In the genomic region with DNA sequence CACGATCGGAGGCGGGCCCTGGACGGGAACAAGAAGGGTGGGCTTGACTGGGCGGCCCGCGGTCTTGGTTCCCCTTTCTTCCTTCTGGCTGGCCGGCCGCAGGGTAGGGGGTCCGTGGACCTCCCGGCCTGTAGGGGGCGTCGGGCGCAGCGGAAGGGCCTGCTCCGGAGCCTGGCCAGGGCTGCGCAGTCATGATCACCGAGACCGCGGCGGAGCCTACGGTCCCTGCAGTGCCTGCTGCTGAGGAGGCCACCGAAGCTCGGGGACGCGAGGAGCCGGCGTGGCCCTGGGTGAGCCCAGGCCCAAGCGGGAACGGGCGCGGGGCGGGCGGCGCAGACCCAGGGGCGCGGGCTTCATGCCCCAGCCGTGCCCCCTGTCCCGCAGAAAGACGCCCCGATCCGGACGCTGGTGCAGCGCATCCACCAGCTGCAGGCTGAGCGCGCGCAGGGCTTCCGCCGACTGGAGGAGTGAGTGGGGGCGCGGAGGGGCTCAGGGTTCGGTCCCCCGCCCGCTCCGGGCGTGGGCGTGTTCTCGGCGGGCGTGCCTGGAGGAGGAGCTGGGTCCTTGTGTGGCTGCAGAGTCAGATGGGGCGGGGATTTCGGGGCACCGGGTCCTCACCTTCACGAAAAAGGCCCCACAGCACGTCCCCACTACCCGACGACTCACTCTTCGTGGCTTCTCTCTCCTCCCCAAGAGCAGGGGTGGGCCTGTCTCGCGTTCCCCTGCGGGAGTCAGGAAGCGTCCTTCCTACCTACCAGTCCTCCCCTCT, we compare ENCODE assay signal across 1 cellular context.
TF ChIP-seq lines count a peak whose summit lies in the region.

A gene (plus strand): TSS at position 188 of the 769 bp plus-strand sequence. CDS start 4 bp downstream, at position 192.

TF ChIP-seq in HepG2, 621 proteins besides CTCF, POLR2A, EP300 and RAD21 (continued from another document and continues in another):
- TF ChIP-seq, protein P1, sequence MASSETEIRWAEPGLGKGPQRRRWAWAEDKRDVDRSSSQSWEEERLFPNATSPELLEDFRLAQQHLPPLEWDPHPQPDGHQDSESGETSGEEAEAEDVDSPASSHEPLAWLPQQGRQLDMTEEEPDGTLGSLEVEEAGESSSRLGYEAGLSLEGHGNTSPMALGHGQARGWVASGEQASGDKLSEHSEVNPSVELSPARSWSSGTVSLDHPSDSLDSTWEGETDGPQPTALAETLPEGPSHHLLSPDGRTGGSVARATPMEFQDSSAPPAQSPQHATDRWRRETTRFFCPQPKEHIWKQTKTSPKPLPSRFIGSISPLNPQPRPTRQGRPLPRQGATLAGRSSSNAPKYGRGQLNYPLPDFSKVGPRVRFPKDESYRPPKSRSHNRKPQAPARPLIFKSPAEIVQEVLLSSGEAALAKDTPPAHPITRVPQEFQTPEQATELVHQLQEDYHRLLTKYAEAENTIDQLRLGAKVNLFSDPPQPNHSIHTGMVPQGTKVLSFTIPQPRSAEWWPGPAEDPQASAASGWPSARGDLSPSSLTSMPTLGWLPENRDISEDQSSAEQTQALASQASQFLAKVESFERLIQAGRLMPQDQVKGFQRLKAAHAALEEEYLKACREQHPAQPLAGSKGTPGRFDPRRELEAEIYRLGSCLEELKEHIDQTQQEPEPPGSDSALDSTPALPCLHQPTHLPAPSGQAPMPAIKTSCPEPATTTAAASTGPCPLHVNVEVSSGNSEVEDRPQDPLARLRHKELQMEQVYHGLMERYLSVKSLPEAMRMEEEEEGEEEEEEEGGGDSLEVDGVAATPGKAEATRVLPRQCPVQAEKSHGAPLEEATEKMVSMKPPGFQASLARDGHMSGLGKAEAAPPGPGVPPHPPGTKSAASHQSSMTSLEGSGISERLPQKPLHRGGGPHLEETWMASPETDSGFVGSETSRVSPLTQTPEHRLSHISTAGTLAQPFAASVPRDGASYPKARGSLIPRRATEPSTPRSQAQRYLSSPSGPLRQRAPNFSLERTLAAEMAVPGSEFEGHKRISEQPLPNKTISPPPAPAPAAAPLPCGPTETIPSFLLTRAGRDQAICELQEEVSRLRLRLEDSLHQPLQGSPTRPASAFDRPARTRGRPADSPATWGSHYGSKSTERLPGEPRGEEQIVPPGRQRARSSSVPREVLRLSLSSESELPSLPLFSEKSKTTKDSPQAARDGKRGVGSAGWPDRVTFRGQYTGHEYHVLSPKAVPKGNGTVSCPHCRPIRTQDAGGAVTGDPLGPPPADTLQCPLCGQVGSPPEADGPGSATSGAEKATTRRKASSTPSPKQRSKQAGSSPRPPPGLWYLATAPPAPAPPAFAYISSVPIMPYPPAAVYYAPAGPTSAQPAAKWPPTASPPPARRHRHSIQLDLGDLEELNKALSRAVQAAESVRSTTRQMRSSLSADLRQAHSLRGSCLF (CRISPR knock-in tag; IDR thresholded peaks at IDR 0.05; ENCODE audit: borderline replicate concordance): no peak
- TF ChIP-seq ISX (CRISPR knock-in tag; conservative IDR thresholded peaks at IDR 0.05) (no peak), NFIC (IDR thresholded peaks at IDR 0.05; ENCODE audit: low read length) (no peak), KDM5A (IDR thresholded peaks at IDR 0.05; ENCODE audit: borderline replicate concordance, low read length) (peak; percentile 50; the same call in 1 of the 2 replicates), ZNF883 (CRISPR knock-in tag; IDR thresholded peaks at IDR 0.05; ENCODE audit: not compliant biosample characterization) (peak; percentile 14), MED8 (CRISPR knock-in tag; IDR thresholded peaks at IDR 0.05; ENCODE audit: insufficient replicate concordance) (peak; percentile 64), TMF1 (CRISPR knock-in tag; IDR thresholded peaks at IDR 0.05; ENCODE audit: low read depth) (peak; percentile 52), HOXD1 (CRISPR knock-in tag; IDR thresholded peaks at IDR 0.05) (peak; percentile 68), NKX3-1 (CRISPR knock-in tag; IDR thresholded peaks at IDR 0.05) (peak; percentile 53; the same call in 1 of the 2 replicates), ZNF30 (CRISPR knock-in tag; IDR thresholded peaks at IDR 0.05) (no peak), PAF1 (CRISPR knock-in tag; IDR thresholded peaks at IDR 0.05) (no peak), ZFP37 (CRISPR knock-in tag; IDR thresholded peaks at IDR 0.05; ENCODE audit: borderline replicate concordance) (no peak; the same call in 1 of the 2 replicates), ATF1 (CRISPR knock-in tag; IDR thresholded peaks at IDR 0.05) (no peak), KDM5B (CRISPR knock-in tag; IDR thresholded peaks at IDR 0.05; ENCODE audit: borderline replicate concordance) (no peak), ZNF367 (CRISPR knock-in tag; IDR thresholded peaks at IDR 0.05; ENCODE audit: borderline replicate concordance) (no peak), JARID2 (CRISPR knock-in tag; IDR thresholded peaks at IDR 0.05; ENCODE audit: insufficient replicate concordance) (no peak), HOXA3 (CRISPR knock-in tag; IDR thresholded peaks at IDR 0.05) (peak; percentile 88), ZNF263 (CRISPR knock-in tag; IDR thresholded peaks at IDR 0.05) (no peak; the same call in 1 of the 2 replicates), TBP (CRISPR knock-in tag; IDR thresholded peaks at IDR 0.05) (no peak), ZNF614 (CRISPR knock-in tag; IDR thresholded peaks at IDR 0.05; ENCODE audit: borderline replicate concordance) (peak; percentile 84; the same call in 1 of the 2 replicates), ISL2 (CRISPR knock-in tag; IDR thresholded peaks at IDR 0.05) (peak; percentile 30)
- TF ChIP-seq, protein P2, sequence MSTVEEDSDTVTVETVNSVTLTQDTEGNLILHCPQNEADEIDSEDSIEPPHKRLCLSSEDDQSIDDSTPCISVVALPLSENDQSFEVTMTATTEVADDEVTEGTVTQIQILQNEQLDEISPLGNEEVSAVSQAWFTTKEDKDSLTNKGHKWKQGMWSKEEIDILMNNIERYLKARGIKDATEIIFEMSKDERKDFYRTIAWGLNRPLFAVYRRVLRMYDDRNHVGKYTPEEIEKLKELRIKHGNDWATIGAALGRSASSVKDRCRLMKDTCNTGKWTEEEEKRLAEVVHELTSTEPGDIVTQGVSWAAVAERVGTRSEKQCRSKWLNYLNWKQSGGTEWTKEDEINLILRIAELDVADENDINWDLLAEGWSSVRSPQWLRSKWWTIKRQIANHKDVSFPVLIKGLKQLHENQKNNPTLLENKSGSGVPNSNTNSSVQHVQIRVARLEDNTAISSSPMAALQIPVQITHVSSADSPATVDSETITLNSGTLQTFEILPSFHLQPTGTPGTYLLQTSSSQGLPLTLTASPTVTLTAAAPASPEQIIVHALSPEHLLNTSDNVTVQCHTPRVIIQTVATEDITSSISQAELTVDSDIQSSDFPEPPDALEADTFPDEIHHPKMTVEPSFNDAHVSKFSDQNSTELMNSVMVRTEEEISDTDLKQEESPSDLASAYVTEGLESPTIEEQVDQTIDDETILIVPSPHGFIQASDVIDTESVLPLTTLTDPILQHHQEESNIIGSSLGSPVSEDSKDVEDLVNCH (CRISPR knock-in tag; IDR thresholded peaks at IDR 0.05): 0 out of 2 replicates have a peak, but pooled peaks have one; percentile 25
- TF ChIP-seq, protein P3, sequence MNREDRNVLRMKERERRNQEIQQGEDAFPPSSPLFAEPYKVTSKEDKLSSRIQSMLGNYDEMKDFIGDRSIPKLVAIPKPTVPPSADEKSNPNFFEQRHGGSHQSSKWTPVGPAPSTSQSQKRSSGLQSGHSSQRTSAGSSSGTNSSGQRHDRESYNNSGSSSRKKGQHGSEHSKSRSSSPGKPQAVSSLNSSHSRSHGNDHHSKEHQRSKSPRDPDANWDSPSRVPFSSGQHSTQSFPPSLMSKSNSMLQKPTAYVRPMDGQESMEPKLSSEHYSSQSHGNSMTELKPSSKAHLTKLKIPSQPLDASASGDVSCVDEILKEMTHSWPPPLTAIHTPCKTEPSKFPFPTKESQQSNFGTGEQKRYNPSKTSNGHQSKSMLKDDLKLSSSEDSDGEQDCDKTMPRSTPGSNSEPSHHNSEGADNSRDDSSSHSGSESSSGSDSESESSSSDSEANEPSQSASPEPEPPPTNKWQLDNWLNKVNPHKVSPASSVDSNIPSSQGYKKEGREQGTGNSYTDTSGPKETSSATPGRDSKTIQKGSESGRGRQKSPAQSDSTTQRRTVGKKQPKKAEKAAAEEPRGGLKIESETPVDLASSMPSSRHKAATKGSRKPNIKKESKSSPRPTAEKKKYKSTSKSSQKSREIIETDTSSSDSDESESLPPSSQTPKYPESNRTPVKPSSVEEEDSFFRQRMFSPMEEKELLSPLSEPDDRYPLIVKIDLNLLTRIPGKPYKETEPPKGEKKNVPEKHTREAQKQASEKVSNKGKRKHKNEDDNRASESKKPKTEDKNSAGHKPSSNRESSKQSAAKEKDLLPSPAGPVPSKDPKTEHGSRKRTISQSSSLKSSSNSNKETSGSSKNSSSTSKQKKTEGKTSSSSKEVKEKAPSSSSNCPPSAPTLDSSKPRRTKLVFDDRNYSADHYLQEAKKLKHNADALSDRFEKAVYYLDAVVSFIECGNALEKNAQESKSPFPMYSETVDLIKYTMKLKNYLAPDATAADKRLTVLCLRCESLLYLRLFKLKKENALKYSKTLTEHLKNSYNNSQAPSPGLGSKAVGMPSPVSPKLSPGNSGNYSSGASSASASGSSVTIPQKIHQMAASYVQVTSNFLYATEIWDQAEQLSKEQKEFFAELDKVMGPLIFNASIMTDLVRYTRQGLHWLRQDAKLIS (CRISPR knock-in tag; IDR thresholded peaks at IDR 0.05): 0 out of 2 replicates have a peak, but pooled peaks have one; percentile 74
- TF ChIP-seq, protein P4, sequence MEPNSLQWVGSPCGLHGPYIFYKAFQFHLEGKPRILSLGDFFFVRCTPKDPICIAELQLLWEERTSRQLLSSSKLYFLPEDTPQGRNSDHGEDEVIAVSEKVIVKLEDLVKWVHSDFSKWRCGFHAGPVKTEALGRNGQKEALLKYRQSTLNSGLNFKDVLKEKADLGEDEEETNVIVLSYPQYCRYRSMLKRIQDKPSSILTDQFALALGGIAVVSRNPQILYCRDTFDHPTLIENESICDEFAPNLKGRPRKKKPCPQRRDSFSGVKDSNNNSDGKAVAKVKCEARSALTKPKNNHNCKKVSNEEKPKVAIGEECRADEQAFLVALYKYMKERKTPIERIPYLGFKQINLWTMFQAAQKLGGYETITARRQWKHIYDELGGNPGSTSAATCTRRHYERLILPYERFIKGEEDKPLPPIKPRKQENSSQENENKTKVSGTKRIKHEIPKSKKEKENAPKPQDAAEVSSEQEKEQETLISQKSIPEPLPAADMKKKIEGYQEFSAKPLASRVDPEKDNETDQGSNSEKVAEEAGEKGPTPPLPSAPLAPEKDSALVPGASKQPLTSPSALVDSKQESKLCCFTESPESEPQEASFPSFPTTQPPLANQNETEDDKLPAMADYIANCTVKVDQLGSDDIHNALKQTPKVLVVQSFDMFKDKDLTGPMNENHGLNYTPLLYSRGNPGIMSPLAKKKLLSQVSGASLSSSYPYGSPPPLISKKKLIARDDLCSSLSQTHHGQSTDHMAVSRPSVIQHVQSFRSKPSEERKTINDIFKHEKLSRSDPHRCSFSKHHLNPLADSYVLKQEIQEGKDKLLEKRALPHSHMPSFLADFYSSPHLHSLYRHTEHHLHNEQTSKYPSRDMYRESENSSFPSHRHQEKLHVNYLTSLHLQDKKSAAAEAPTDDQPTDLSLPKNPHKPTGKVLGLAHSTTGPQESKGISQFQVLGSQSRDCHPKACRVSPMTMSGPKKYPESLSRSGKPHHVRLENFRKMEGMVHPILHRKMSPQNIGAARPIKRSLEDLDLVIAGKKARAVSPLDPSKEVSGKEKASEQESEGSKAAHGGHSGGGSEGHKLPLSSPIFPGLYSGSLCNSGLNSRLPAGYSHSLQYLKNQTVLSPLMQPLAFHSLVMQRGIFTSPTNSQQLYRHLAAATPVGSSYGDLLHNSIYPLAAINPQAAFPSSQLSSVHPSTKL (CRISPR knock-in tag; IDR thresholded peaks at IDR 0.05): peak; percentile 69
- TF ChIP-seq, protein P5, sequence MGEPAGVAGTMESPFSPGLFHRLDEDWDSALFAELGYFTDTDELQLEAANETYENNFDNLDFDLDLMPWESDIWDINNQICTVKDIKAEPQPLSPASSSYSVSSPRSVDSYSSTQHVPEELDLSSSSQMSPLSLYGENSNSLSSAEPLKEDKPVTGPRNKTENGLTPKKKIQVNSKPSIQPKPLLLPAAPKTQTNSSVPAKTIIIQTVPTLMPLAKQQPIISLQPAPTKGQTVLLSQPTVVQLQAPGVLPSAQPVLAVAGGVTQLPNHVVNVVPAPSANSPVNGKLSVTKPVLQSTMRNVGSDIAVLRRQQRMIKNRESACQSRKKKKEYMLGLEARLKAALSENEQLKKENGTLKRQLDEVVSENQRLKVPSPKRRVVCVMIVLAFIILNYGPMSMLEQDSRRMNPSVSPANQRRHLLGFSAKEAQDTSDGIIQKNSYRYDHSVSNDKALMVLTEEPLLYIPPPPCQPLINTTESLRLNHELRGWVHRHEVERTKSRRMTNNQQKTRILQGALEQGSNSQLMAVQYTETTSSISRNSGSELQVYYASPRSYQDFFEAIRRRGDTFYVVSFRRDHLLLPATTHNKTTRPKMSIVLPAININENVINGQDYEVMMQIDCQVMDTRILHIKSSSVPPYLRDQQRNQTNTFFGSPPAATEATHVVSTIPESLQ (CRISPR knock-in tag; conservative IDR thresholded peaks at IDR 0.05): no peak
- TF ChIP-seq, protein P6, sequence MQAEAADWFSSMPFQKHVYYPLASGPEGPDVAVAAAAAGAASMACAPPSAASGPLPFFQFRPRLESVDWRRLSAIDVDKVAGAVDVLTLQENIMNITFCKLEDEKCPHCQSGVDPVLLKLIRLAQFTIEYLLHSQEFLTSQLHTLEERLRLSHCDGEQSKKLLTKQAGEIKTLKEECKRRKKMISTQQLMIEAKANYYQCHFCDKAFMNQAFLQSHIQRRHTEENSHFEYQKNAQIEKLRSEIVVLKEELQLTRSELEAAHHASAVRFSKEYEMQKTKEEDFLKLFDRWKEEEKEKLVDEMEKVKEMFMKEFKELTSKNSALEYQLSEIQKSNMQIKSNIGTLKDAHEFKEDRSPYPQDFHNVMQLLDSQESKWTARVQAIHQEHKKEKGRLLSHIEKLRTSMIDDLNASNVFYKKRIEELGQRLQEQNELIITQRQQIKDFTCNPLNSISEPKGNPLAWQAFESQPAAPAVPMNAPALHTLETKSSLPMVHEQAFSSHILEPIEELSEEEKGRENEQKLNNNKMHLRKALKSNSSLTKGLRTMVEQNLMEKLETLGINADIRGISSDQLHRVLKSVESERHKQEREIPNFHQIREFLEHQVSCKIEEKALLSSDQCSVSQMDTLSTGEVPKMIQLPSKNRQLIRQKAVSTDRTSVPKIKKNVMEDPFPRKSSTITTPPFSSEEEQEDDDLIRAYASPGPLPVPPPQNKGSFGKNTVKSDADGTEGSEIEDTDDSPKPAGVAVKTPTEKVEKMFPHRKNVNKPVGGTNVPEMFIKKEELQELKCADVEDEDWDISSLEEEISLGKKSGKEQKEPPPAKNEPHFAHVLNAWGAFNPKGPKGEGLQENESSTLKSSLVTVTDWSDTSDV (CRISPR knock-in tag; IDR thresholded peaks at IDR 0.05): no peak
- TF ChIP-seq, protein P7, sequence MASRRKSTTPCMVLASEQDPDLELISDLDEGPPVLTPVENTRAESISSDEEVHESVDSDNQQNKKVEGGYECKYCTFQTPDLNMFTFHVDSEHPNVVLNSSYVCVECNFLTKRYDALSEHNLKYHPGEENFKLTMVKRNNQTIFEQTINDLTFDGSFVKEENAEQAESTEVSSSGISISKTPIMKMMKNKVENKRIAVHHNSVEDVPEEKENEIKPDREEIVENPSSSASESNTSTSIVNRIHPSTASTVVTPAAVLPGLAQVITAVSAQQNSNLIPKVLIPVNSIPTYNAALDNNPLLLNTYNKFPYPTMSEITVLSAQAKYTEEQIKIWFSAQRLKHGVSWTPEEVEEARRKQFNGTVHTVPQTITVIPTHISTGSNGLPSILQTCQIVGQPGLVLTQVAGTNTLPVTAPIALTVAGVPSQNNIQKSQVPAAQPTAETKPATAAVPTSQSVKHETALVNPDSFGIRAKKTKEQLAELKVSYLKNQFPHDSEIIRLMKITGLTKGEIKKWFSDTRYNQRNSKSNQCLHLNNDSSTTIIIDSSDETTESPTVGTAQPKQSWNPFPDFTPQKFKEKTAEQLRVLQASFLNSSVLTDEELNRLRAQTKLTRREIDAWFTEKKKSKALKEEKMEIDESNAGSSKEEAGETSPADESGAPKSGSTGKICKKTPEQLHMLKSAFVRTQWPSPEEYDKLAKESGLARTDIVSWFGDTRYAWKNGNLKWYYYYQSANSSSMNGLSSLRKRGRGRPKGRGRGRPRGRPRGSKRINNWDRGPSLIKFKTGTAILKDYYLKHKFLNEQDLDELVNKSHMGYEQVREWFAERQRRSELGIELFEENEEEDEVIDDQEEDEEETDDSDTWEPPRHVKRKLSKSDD (CRISPR knock-in tag; IDR thresholded peaks at IDR 0.05; ENCODE audit: low read depth): no peak
